ENCODE assay signal across 1 cellular context in the genomic region with DNA sequence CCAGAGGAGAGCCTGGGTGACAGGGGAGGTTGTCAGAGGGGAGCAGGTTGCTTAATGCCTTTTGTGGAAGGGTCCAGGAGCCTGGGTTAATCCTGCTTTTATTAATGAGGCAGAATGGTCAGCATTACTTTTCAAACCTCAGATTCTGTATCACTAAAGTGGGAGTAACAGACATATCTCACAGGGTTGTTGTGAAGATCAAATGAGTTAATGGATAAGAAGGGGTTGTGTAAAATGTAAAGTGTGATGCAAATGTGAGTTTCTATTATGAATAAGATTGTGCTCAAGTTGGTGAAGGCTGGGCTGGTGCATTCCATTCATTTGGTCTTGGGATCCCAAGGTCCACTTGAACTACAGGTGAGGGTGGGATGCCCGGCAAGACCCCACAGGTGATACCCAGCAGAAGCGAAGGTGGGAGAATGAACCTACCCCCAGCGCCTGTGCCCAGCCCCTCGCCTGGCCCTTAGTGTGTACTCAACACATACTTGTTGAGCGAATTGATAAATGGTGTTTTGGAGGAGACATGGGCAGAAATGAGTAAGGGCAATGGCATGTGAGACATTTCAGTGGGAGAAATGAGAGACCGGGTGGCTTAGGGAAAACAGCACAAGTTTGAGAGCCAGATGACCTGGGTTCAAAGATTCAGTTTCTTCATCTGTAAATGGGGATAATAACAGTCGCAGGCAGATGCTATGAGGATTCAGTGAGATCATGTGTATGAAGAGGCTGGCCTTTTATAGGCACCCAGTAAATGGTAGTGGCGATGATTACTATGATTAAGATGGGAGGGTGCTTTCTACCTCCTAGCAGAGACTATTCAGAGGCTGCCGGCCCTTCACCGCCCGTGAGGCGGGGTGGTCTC.
TF ChIP-seq lines count a peak whose summit lies in the region.

No MANE protein-coding gene starts in this region.

TF ChIP-seq in IMR-90, 13 proteins besides CTCF, POLR2A, EP300 and RAD21:
- TF ChIP-seq FOS (IDR thresholded peaks at IDR 0.05; ENCODE audit: low read depth, low read length) (no peak), SMC3 (IDR thresholded peaks at IDR 0.05; ENCODE audit: low read depth, low read length) (no peak), RCOR1 (IDR thresholded peaks at IDR 0.05; ENCODE audit: insufficient replicate concordance, low read length) (peak; percentile 72), NFE2L2 (IDR thresholded peaks at IDR 0.05; ENCODE audit: low read depth, low read length) (no peak), BHLHE40 (IDR thresholded peaks at IDR 0.05; ENCODE audit: low read depth, low read length) (no peak), USF2 (IDR thresholded peaks at IDR 0.05; ENCODE audit: low read depth, low read length) (no peak)
